8 cellular contexts compared by ENCODE assay signal in the genomic region with DNA sequence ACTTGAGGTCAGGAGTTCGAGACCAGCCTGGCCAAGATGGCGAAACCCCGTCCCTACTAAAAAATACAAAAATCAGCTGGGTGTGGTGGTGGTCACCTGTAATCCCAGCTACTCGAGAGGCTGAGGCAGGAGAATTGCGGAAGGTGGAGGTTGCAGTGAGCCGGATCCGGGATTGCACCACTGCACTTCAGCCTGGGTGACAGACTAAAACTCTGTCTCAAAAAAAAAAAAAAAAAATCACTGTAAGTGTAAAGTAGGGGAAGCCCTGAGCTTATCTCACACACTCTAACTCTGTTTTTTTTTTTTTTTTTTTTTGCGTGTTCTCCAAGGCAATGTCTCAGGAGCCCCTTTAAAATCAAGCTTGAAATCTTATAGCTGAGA. TPM values are rescaled to one million over a fixed set of nuclear protein-coding genes. Genes with fewer than 3 reads are reported as not detected.
A peak's percentile ranks its signal among the peaks of the same experiment; 100 is the strongest.
DNase-seq lines count a peak whose midpoint lies in the region; ATAC-seq and TF ChIP-seq lines count a peak whose summit lies in the region.

No MANE protein-coding gene starts in this region.

- H3K4me3 Mint-ChIP-seq in WTC11 = peak overlapping the region; percentile 87

- H3K9ac ChIP-seq in GM23248 = peak overlapping the region; percentile 81

- H3K4me1 ChIP-seq in GM23248 (ENCODE audit: insufficient read depth) = peaks cover 56% of the 10 kb centered on the region
- H3K4me1 ChIP-seq in cardiac muscle cell (ENCODE audit: low read depth) = peaks cover 14% of the 10 kb centered on the region

- CTCF ChIA-PET in WTC11 (lab: Charles Lee) = interaction anchor here (0.6 to 1.7 kb wide), 14 partner anchors 8 to 174 kb away, joined by 3 to 18 read pairs (median 4); partner anchors contain the start of gene GLS2

- H3K9me3 Mint-ChIP-seq in WTC11 = no peaks in the 10 kb centered on the region

- peak; percentile 45 for DNase-seq in GM23248
- DNase-seq in WTC11 (ENCODE audit: low spot score) = no peak
- no peak for DNase-seq in cardiac muscle cell (ENCODE audit: low read depth in 1 of 2, low spot score in 1 of 2)
- no peak for DNase-seq in skeletal muscle cell (ENCODE audit: low read depth)
- no peak for DNase-seq in central memory CD4-positive, alpha-beta T cell
- no peak for DNase-seq in stimulated activated naive CD4-positive, alpha-beta T cell treated with Interleukin-2 at 50 U/mL for 16 hours (lab: John Stamatoyannopoulos, UW)
- DNase-seq in activated gamma-delta T cell (lab: John Stamatoyannopoulos, UW) = no peak

- H3K36me3 ChIP-seq in GM23248 (ENCODE audit: low read depth) (no peaks in the 10 kb centered on the region), cardiac muscle cell (no peaks in the 10 kb centered on the region)

- in situ Hi-C loops in GM23248 (cut with MboI) = no loop called here

- TF ChIP-seq CTCF in WTC11 (IDR thresholded peaks at IDR 0.05) (no peak), cardiac muscle cell (IDR thresholded peaks at IDR 0.05; ENCODE audit: low read depth, low read length) (no peak)

- H4K20me1 ChIP-seq in GM23248 (ENCODE audit: insufficient read depth) = no peaks in the 10 kb centered on the region

- H3K4me2 ChIP-seq in GM23248 (ENCODE audit: unreplicated experiment) = peak overlapping the region; percentile 90

- H3K4me1 Mint-ChIP-seq in WTC11 = peaks cover 32% of the 10 kb centered on the region

- H3F3A ChIP-seq in GM23248 (ENCODE audit: insufficient read depth) = peaks cover 43% of the 10 kb centered on the region

- POLR2A ChIA-PET in WTC11 (lab: Charles Lee) = interaction anchor here (0.6 to 2.3 kb wide), 10 partner anchors 15 to 402 kb away, joined by 3 to 8 read pairs (median 4); partner anchors contain the start of gene RNF41

- H3K27ac ChIP-seq in GM23248 = peak overlapping the region; percentile 68
- H3K27ac ChIP-seq in cardiac muscle cell = peak overlapping the region; percentile 88

- H3K9me3 ChIP-seq in GM23248 (ENCODE audit: low read depth) = no peaks in the 10 kb centered on the region
- H3K9me3 ChIP-seq in cardiac muscle cell (ENCODE audit: low read depth) = no peaks in the 10 kb centered on the region

- ATAC-seq in WTC11 (no peak), GM18511 (IDR thresholded peaks at IDR 0.05; ENCODE audit: unreplicated experiment) (no peak)

- H3K27me3 ChIP-seq in GM23248 (replicated peaks; ENCODE audit: insufficient read depth) = no peaks in the 10 kb centered on the region
- H3K27me3 ChIP-seq in cardiac muscle cell = no peaks in the 10 kb centered on the region

- H3K27me3 Mint-ChIP-seq in WTC11 (ENCODE audit: low read depth) = no peaks in the 10 kb centered on the region

- peak overlapping the region; percentile 80 for H3K4me3 ChIP-seq in GM23248
- peak overlapping the region; percentile 74 for H3K4me3 ChIP-seq in cardiac muscle cell
- peak overlapping the region; percentile 66 for H3K4me3 ChIP-seq in skeletal muscle cell (ENCODE audit: low read depth, low read length)

- peak overlapping the region; percentile 87 for H2AFZ ChIP-seq in GM23248

- WGBS in GM23248 (ENCODE audit: low coverage in 1 of 2, low lambda C conversion rate in 2 of 2, missing lambda C conversion rate in 2 of 2), 2 experiments = 11 to 13% methylated on average over 8 of the region's 8 CpGs

- H3K9me2 ChIP-seq in GM23248 (ENCODE audit: insufficient read depth) = no peaks in the 10 kb centered on the region

- H3K79me2 ChIP-seq in GM23248 (ENCODE audit: insufficient read depth) = peaks cover 44% of the 10 kb centered on the region

- peak overlapping the region; percentile 80 for H3K27ac Mint-ChIP-seq in WTC11

- H3K36me3 Mint-ChIP-seq in WTC11 = no peaks in the 10 kb centered on the region

TF ChIP-seq in WTC11, 78 proteins besides CTCF, POLR2A, EP300 and RAD21 (continues in another document):
- TF ChIP-seq TP53 (CRISPR knock-in tag; IDR thresholded peaks at IDR 0.05) (no peak), CREB1 (CRISPR knock-in tag; IDR thresholded peaks at IDR 0.05) (no peak), E2F5 (CRISPR knock-in tag; IDR thresholded peaks at IDR 0.05) (no peak), MLX (CRISPR knock-in tag; IDR thresholded peaks at IDR 0.05) (no peak), OVOL2 (CRISPR knock-in tag; IDR thresholded peaks at IDR 0.05; ENCODE audit: borderline replicate concordance) (no peak), JAZF1 (CRISPR knock-in tag; IDR thresholded peaks at IDR 0.05) (no peak), ZNF671 (CRISPR knock-in tag; IDR thresholded peaks at IDR 0.05) (no peak), MAX (CRISPR knock-in tag; IDR thresholded peaks at IDR 0.05) (no peak), SP1 (CRISPR knock-in tag; conservative IDR thresholded peaks at IDR 0.05) (no peak), ATF1 (CRISPR knock-in tag; IDR thresholded peaks at IDR 0.05) (no peak), ZNF416 (CRISPR knock-in tag; IDR thresholded peaks at IDR 0.05) (no peak), MXD4 (CRISPR knock-in tag; IDR thresholded peaks at IDR 0.05; ENCODE audit: borderline replicate concordance) (no peak), FOXJ3 (CRISPR knock-in tag; IDR thresholded peaks at IDR 0.05; ENCODE audit: borderline replicate concordance) (no peak), ZNF423 (CRISPR knock-in tag; IDR thresholded peaks at IDR 0.05) (no peak)
- TF ChIP-seq, protein P1, sequence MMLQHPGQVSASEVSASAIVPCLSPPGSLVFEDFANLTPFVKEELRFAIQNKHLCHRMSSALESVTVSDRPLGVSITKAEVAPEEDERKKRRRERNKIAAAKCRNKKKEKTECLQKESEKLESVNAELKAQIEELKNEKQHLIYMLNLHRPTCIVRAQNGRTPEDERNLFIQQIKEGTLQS (CRISPR knock-in tag; conservative IDR thresholded peaks at IDR 0.05) = no peak
- TF ChIP-seq, protein P2, sequence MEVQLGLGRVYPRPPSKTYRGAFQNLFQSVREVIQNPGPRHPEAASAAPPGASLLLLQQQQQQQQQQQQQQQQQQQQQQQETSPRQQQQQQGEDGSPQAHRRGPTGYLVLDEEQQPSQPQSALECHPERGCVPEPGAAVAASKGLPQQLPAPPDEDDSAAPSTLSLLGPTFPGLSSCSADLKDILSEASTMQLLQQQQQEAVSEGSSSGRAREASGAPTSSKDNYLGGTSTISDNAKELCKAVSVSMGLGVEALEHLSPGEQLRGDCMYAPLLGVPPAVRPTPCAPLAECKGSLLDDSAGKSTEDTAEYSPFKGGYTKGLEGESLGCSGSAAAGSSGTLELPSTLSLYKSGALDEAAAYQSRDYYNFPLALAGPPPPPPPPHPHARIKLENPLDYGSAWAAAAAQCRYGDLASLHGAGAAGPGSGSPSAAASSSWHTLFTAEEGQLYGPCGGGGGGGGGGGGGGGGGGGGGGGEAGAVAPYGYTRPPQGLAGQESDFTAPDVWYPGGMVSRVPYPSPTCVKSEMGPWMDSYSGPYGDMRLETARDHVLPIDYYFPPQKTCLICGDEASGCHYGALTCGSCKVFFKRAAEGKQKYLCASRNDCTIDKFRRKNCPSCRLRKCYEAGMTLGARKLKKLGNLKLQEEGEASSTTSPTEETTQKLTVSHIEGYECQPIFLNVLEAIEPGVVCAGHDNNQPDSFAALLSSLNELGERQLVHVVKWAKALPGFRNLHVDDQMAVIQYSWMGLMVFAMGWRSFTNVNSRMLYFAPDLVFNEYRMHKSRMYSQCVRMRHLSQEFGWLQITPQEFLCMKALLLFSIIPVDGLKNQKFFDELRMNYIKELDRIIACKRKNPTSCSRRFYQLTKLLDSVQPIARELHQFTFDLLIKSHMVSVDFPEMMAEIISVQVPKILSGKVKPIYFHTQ (CRISPR knock-in tag; IDR thresholded peaks at IDR 0.05) = no peak
- TF ChIP-seq, protein P3, sequence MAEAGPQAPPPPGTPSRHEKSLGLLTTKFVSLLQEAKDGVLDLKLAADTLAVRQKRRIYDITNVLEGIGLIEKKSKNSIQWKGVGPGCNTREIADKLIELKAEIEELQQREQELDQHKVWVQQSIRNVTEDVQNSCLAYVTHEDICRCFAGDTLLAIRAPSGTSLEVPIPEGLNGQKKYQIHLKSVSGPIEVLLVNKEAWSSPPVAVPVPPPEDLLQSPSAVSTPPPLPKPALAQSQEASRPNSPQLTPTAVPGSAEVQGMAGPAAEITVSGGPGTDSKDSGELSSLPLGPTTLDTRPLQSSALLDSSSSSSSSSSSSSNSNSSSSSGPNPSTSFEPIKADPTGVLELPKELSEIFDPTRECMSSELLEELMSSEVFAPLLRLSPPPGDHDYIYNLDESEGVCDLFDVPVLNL (CRISPR knock-in tag; IDR thresholded peaks at IDR 0.05; ENCODE audit: borderline replicate concordance, low read depth) = no peak

RNA-seq across cellular contexts. Expression of gene RBMS2, which starts 0.4 kb away (rescaled TPM):
- total RNA-seq in GM23248 (2014; rRNA removed; shearing (Covaris generic)) = 23.8 and 28.7 TPM in 2 replicates
- polyA plus RNA-seq in GM23248 (2016; fragmentation: Nextera tagmentation; extraction: Ambion mirVana) = 20.9 and 28.7 TPM in 2 replicates
- total RNA-seq in WTC11 (2021) = 11.8 to 16.7 TPM (median 16.1 TPM) in 3 replicates
- 8.5 and 11.4 TPM in 2 replicates for total RNA-seq in cardiac muscle cell
- 13.1 and 14.6 TPM in 2 replicates for polyA plus RNA-seq in cardiac muscle cell

RNA-seq across cellular contexts. Expression of gene GLS2, which starts 33.2 kb away (rescaled TPM):
- not detected in 2 replicates for total RNA-seq in GM23248 (2014; rRNA removed; shearing (Covaris generic))
- polyA plus RNA-seq in GM23248 (2016; fragmentation: Nextera tagmentation; extraction: Ambion mirVana) (0.20 TPM in 1 of 2 replicates, not detected in the other), cardiac muscle cell (1.2 and 1.3 TPM in 2 replicates)
- total RNA-seq in WTC11 (2021) (14.8 to 17.2 TPM (median 15.9 TPM) in 3 replicates), cardiac muscle cell (1.3 and 1.4 TPM in 2 replicates)

RNA-seq across cellular contexts. Expression of gene SPRYD4, which starts 52.8 kb away (rescaled TPM):
- 1.8 TPM in 2 replicates for total RNA-seq in GM23248 (2014; rRNA removed; shearing (Covaris generic))
- 1.6 TPM in 2 replicates for polyA plus RNA-seq in GM23248 (2016; fragmentation: Nextera tagmentation; extraction: Ambion mirVana)
- total RNA-seq in WTC11 (2021) = 2.8 to 4.2 TPM (median 3.1 TPM) in 3 replicates
- 3.6 and 4.9 TPM in 2 replicates for total RNA-seq in cardiac muscle cell
- polyA plus RNA-seq in cardiac muscle cell = 4.4 and 5.3 TPM in 2 replicates
